1 cellular context compared by ENCODE assay signal in the genomic region with DNA sequence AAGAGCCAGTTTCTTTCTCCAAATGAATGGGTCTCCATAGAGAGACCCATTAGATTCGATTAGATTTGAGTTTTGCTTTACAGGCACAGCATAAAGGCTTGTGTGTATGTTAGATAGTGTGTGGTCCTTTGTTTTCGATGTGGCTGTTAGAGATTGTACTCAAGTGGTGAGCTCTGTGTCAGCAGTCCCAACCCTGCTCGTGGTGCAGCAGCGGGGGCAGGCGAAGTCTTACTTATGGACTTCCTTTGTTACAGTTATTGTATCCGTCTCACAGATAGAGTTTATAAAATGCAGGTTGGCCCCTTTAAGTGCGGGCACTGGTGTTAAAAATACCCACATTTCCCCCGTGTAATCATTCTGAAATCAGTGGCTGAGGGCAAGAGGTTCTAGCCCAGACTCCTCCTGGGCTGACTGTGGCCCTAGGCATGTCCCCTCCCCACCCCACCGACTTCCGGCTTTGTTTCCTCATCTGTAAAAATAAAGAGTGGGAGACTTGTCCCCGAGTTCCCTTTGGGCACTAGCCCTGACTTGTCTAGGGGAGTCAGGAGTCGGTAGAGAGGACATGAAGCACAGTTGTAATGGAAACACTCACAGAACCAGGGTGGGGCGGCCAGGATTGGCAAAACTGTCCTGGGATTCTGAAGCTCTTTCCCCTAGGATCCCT.
TF ChIP-seq lines count a peak whose summit lies in the region.

No MANE protein-coding gene starts in this region.

TF ChIP-seq in GM12878, 131 proteins besides CTCF, POLR2A, EP300 and RAD21 (continued from another document):
- TF ChIP-seq, protein P1, sequence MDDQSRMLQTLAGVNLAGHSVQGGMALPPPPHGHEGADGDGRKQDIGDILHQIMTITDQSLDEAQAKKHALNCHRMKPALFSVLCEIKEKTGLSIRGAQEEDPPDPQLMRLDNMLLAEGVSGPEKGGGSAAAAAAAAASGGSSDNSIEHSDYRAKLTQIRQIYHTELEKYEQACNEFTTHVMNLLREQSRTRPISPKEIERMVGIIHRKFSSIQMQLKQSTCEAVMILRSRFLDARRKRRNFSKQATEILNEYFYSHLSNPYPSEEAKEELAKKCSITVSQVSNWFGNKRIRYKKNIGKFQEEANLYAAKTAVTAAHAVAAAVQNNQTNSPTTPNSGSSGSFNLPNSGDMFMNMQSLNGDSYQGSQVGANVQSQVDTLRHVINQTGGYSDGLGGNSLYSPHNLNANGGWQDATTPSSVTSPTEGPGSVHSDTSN (IDR thresholded peaks at IDR 0.05; ENCODE audit: insufficient replicate concordance, low read depth, low read length), result no peak
- TF ChIP-seq, protein P2, sequence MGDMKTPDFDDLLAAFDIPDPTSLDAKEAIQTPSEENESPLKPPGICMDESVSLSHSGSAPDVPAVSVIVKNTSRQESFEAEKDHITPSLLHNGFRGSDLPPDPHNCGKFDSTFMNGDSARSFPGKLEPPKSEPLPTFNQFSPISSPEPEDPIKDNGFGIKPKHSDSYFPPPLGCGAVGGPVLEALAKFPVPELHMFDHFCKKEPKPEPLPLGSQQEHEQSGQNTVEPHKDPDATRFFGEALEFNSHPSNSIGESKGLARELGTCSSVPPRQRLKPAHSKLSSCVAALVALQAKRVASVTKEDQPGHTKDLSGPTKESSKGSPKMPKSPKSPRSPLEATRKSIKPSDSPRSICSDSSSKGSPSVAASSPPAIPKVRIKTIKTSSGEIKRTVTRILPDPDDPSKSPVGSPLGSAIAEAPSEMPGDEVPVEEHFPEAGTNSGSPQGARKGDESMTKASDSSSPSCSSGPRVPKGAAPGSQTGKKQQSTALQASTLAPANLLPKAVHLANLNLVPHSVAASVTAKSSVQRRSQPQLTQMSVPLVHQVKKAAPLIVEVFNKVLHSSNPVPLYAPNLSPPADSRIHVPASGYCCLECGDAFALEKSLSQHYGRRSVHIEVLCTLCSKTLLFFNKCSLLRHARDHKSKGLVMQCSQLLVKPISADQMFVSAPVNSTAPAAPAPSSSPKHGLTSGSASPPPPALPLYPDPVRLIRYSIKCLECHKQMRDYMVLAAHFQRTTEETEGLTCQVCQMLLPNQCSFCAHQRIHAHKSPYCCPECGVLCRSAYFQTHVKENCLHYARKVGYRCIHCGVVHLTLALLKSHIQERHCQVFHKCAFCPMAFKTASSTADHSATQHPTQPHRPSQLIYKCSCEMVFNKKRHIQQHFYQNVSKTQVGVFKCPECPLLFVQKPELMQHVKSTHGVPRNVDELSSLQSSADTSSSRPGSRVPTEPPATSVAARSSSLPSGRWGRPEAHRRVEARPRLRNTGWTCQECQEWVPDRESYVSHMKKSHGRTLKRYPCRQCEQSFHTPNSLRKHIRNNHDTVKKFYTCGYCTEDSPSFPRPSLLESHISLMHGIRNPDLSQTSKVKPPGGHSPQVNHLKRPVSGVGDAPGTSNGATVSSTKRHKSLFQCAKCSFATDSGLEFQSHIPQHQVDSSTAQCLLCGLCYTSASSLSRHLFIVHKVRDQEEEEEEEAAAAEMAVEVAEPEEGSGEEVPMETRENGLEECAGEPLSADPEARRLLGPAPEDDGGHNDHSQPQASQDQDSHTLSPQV (IDR thresholded peaks at IDR 0.05), result 0 out of 2 replicates have a peak, but pooled peaks have one; percentile 14
- TF ChIP-seq ESRRA (IDR thresholded peaks at IDR 0.05; ENCODE audit: low read length) (no peak), SRF (IDR thresholded peaks at IDR 0.05; ENCODE audit: low read depth in 2 of 2, low read length in 2 of 2) (no peak), CEBPB (IDR thresholded peaks at IDR 0.05; ENCODE audit: borderline replicate concordance in 1 of 2, low read depth in 2 of 2, low read length in 2 of 2) (no peak), DPF2 (IDR thresholded peaks at IDR 0.05) (peak; percentile 68), ZBED1 (IDR thresholded peaks at IDR 0.05; ENCODE audit: borderline replicate concordance) (no peak), EGR1 (IDR thresholded peaks at IDR 0.05; ENCODE audit: borderline replicate concordance in 1 of 2, low read depth in 2 of 2, low read length in 2 of 2) (0 out of 3 replicates have a peak, but pooled peaks of 1 of the 2 experiments have one; percentile 23), ETV6 (conservative IDR thresholded peaks at IDR 0.05 in 1 of 2, IDR thresholded peaks at IDR 0.05 in 1 of 2; ENCODE audit: borderline replicate concordance in 1 of 2, low read depth in 1 of 2) (peak in 1 of 2 experiments; percentile 61; a peak in 2 of 4 replicates), STAT3 (IDR thresholded peaks at IDR 0.05; ENCODE audit: low read depth, low read length) (no peak), NBN (IDR thresholded peaks at IDR 0.05) (peak; percentile 22; the same call in 1 of the 2 replicates), JUNB (IDR thresholded peaks at IDR 0.05) (no peak), GABPA (IDR thresholded peaks at IDR 0.05; ENCODE audit: low read depth) (0 out of 2 replicates have a peak, but pooled peaks have one; percentile 21), MEF2A (IDR thresholded peaks at IDR 0.05; ENCODE audit: insufficient read depth, low read depth, low read length) (peak; percentile 54; the same call in 1 of the 2 replicates), RB1 (IDR thresholded peaks at IDR 0.05; ENCODE audit: borderline replicate concordance) (no peak), MEF2B (IDR thresholded peaks at IDR 0.05; ENCODE audit: partially characterized antibody, poor library complexity, severe bottlenecking) (peak; percentile 56), GATAD2B (conservative IDR thresholded peaks at IDR 0.05; ENCODE audit: low read depth) (0 out of 2 replicates have a peak, but pooled peaks have one; percentile 58), RCOR1 (conservative IDR thresholded peaks at IDR 0.05; ENCODE audit: low read depth, low read length) (no peak), STAT1 (conservative IDR thresholded peaks at IDR 0.05) (no peak), ZNF207 (IDR thresholded peaks at IDR 0.05; ENCODE audit: borderline replicate concordance) (no peak), SIX5 (IDR thresholded peaks at IDR 0.05; ENCODE audit: low read depth, low read length, severe bottlenecking) (no peak), CHD1 (IDR thresholded peaks at IDR 0.05; ENCODE audit: low read depth, low read length) (no peak)
- TF ChIP-seq, protein P3, sequence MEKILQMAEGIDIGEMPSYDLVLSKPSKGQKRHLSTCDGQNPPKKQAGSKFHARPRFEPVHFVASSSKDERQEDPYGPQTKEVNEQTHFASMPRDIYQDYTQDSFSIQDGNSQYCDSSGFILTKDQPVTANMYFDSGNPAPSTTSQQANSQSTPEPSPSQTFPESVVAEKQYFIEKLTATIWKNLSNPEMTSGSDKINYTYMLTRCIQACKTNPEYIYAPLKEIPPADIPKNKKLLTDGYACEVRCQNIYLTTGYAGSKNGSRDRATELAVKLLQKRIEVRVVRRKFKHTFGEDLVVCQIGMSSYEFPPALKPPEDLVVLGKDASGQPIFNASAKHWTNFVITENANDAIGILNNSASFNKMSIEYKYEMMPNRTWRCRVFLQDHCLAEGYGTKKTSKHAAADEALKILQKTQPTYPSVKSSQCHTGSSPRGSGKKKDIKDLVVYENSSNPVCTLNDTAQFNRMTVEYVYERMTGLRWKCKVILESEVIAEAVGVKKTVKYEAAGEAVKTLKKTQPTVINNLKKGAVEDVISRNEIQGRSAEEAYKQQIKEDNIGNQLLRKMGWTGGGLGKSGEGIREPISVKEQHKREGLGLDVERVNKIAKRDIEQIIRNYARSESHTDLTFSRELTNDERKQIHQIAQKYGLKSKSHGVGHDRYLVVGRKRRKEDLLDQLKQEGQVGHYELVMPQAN (conservative IDR thresholded peaks at IDR 0.05), result no peak
- TF ChIP-seq, protein P4, sequence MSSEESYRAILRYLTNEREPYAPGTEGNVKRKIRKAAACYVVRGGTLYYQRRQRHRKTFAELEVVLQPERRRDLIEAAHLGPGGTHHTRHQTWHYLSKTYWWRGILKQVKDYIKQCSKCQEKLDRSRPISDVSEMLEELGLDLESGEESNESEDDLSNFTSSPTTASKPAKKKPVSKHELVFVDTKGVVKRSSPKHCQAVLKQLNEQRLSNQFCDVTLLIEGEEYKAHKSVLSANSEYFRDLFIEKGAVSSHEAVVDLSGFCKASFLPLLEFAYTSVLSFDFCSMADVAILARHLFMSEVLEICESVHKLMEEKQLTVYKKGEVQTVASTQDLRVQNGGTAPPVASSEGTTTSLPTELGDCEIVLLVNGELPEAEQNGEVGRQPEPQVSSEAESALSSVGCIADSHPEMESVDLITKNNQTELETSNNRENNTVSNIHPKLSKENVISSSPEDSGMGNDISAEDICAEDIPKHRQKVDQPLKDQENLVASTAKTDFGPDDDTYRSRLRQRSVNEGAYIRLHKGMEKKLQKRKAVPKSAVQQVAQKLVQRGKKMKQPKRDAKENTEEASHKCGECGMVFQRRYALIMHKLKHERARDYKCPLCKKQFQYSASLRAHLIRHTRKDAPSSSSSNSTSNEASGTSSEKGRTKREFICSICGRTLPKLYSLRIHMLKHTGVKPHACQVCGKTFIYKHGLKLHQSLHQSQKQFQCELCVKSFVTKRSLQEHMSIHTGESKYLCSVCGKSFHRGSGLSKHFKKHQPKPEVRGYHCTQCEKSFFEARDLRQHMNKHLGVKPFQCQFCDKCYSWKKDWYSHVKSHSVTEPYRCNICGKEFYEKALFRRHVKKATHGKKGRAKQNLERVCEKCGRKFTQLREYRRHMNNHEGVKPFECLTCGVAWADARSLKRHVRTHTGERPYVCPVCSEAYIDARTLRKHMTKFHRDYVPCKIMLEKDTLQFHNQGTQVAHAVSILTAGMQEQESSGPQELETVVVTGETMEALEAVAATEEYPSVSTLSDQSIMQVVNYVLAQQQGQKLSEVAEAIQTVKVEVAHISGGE (CRISPR knock-in tag; IDR thresholded peaks at IDR 0.05), result no peak
- TF ChIP-seq, protein P5, sequence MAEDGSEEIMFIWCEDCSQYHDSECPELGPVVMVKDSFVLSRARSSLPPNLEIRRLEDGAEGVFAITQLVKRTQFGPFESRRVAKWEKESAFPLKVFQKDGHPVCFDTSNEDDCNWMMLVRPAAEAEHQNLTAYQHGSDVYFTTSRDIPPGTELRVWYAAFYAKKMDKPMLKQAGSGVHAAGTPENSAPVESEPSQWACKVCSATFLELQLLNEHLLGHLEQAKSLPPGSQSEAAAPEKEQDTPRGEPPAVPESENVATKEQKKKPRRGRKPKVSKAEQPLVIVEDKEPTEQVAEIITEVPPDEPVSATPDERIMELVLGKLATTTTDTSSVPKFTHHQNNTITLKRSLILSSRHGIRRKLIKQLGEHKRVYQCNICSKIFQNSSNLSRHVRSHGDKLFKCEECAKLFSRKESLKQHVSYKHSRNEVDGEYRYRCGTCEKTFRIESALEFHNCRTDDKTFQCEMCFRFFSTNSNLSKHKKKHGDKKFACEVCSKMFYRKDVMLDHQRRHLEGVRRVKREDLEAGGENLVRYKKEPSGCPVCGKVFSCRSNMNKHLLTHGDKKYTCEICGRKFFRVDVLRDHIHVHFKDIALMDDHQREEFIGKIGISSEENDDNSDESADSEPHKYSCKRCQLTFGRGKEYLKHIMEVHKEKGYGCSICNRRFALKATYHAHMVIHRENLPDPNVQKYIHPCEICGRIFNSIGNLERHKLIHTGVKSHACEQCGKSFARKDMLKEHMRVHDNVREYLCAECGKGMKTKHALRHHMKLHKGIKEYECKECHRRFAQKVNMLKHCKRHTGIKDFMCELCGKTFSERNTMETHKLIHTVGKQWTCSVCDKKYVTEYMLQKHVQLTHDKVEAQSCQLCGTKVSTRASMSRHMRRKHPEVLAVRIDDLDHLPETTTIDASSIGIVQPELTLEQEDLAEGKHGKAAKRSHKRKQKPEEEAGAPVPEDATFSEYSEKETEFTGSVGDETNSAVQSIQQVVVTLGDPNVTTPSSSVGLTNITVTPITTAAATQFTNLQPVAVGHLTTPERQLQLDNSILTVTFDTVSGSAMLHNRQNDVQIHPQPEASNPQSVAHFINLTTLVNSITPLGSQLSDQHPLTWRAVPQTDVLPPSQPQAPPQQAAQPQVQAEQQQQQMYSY (CRISPR knock-in tag; IDR thresholded peaks at IDR 0.05), result no peak
- TF ChIP-seq, protein P6, sequence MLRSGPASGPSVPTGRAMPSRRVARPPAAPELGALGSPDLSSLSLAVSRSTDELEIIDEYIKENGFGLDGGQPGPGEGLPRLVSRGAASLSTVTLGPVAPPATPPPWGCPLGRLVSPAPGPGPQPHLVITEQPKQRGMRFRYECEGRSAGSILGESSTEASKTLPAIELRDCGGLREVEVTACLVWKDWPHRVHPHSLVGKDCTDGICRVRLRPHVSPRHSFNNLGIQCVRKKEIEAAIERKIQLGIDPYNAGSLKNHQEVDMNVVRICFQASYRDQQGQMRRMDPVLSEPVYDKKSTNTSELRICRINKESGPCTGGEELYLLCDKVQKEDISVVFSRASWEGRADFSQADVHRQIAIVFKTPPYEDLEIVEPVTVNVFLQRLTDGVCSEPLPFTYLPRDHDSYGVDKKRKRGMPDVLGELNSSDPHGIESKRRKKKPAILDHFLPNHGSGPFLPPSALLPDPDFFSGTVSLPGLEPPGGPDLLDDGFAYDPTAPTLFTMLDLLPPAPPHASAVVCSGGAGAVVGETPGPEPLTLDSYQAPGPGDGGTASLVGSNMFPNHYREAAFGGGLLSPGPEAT (IDR thresholded peaks at IDR 0.05; ENCODE audit: low read depth), result no peak
- TF ChIP-seq, protein P7, sequence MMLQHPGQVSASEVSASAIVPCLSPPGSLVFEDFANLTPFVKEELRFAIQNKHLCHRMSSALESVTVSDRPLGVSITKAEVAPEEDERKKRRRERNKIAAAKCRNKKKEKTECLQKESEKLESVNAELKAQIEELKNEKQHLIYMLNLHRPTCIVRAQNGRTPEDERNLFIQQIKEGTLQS (IDR thresholded peaks at IDR 0.05; ENCODE audit: borderline replicate concordance, extremely low read depth, low read depth, low read length), result no peak
